In genomic region chr3:49162751-49163419, GRCh38 we compare ENCODE assay signal across 18 cellular contexts.
"Had no signal": no experiment of that assay in that cellular context is flagged by ENCODE, and none has a peak within 500 bp of the region (broad histone marks: within the 10 kb centered on the region; RNA-seq: fewer than 3 reads in every experiment).

No MANE protein-coding gene starts in this region.

- FAIRE-seq: urothelium cell line had no signal

- H3K9me3 Mint-ChIP-seq: naive B cell, nephron, type B pancreatic cell had no signal

- DNase-seq: cortex of kidney; dorsolateral prefrontal cortex; effector CD8-positive, alpha-beta T cell; foreskin melanocyte; left colon; mesendoderm; naive B cell; psoas muscle; retina; sigmoid colon; stimulated activated naive CD4-positive, alpha-beta T cell; thyroid gland had no signal

- H3K27me3 ChIP-seq: dorsolateral prefrontal cortex, hepatocyte, sigmoid colon, suprapubic skin, thyroid gland had no signal

- H3K4me3 ChIP-seq: dorsolateral prefrontal cortex, hepatocyte, psoas muscle, sigmoid colon, skin epidermis, suprapubic skin, thyroid gland had no signal

- ATAC-seq: left colon, psoas muscle had no signal

- H3K27me3 Mint-ChIP-seq: naive B cell, type B pancreatic cell had no signal

- H3K27ac ChIP-seq: dorsolateral prefrontal cortex, hepatocyte, psoas muscle, sigmoid colon, skin epidermis, suprapubic skin, thyroid gland had no signal

- H2AFZ ChIP-seq: hepatocyte had no signal

- H3K9me3 ChIP-seq: psoas muscle, sigmoid colon, suprapubic skin, thyroid gland had no signal

- H3K27ac Mint-ChIP-seq: nephron, type B pancreatic cell had no signal

- H3K4me2 ChIP-seq: hepatocyte had no signal
